ENCODE assay signal across 18 cellular contexts in genomic region chr20:30511322-30512030, GRCh38.
DNase-seq lines count a peak whose midpoint lies in the region; ATAC-seq and TF ChIP-seq lines count a peak whose summit lies in the region.
"Had no signal": no experiment of that assay in that cellular context is flagged by ENCODE, and none has a peak within 500 bp of the region (broad histone marks: within the 10 kb centered on the region; RNA-seq: fewer than 3 reads in every experiment).

No MANE protein-coding gene starts in this region.

- H3K36me3 Mint-ChIP-seq in natural killer cell treated with Interleukin-12 subunit alpha and Interleukin-12 subunit beta and Interleukin-15 and Interleukin-18, amount 100 ng/mL, for 72 hours: peaks cover 31% of the 10 kb centered on the region
- H3K36me3 Mint-ChIP-seq in natural killer cell: peaks cover 13% of the 10 kb centered on the region
- H3K36me3 Mint-ChIP-seq in stimulated activated effector memory CD8-positive, alpha-beta T cell treated with anti-CD3 and anti-CD28 coated beads, Interleukin-12 subunit alpha, Interleukin-12 subunit beta, amount 100 ng/mL, for 72 hours: no peaks in the 10 kb centered on the region
- H3K36me3 Mint-ChIP-seq: IgD-negative memory B cell had no signal

- no peaks in the 10 kb centered on the region for H3K27me3 ChIP-seq in iPS DF 6.9 (ENCODE audit: control insufficient read depth, insufficient read depth, low read length)
- peaks cover 9% of the 10 kb centered on the region for H3K27me3 ChIP-seq in WERI-Rb-1 (ENCODE audit: insufficient read depth, low read depth, severe bottlenecking)

- no CpG with 5 or more reads among the region's 39 CpGs for WGBS in iPS DF 6.9 (ENCODE audit: insufficient coverage, insufficient read length)

- H3K4me3 ChIP-seq in iPS DF 6.9 (ENCODE audit: low read length) (peak overlapping the region; percentile 5; the same call in 1 of the 2 replicates), WERI-Rb-1 (ENCODE audit: low read depth, low read length) (no peak overlapping the region)

- DNase-seq in natural killer cell treated with Interleukin-12 subunit alpha and Interleukin-12 subunit beta and Interleukin-15 and Interleukin-18, amount 100 ng/mL, for 72 hours (ENCODE audit: low spot score): no peak
- DNase-seq in natural killer cell (no peak), iPS DF 6.9 (ENCODE audit: low read depth, low spot score) (no peak), WERI-Rb-1 (no peak), 8988T (no peak)
- DNase-seq in stimulated activated effector memory CD8-positive, alpha-beta T cell treated with anti-CD3 and anti-CD28 coated beads, Interleukin-12 subunit alpha, Interleukin-12 subunit beta, amount 100 ng/mL, for 72 hours (ENCODE audit: low spot score in 2 of 2): no peak
- DNase-seq: ACHN; Caco-2; CD4-positive, alpha-beta T cell; DMS153; DMS79; GDM1; GOT3; H9 had no signal

- H3K4me1 ChIP-seq in iPS DF 6.9 (ENCODE audit: control insufficient read depth, insufficient read depth, low read length): no peaks in the 10 kb centered on the region
- H3K4me1 ChIP-seq: Caco-2 had no signal

- intact Hi-C loops in natural killer cell (cut with micrococcal nuclease): no loop called here

- H3K9me3 Mint-ChIP-seq in natural killer cell treated with Interleukin-12 subunit alpha and Interleukin-12 subunit beta and Interleukin-15 and Interleukin-18, amount 100 ng/mL, for 72 hours: peaks cover 13% of the 10 kb centered on the region
- H3K9me3 Mint-ChIP-seq in natural killer cell: peaks cover 21 to 25% of the 10 kb centered on the region in 2 donors
- peaks cover 26% of the 10 kb centered on the region for H3K9me3 Mint-ChIP-seq in stimulated activated effector memory CD8-positive, alpha-beta T cell treated with anti-CD3 and anti-CD28 coated beads, Interleukin-12 subunit alpha, Interleukin-12 subunit beta, amount 100 ng/mL, for 72 hours

- H3K27ac Mint-ChIP-seq in natural killer cell treated with Interleukin-12 subunit alpha and Interleukin-12 subunit beta and Interleukin-15 and Interleukin-18, amount 100 ng/mL, for 72 hours: no peak overlapping the region
- H3K27ac Mint-ChIP-seq in natural killer cell: no peak overlapping the region
- no peak overlapping the region for H3K27ac Mint-ChIP-seq in stimulated activated effector memory CD8-positive, alpha-beta T cell treated with anti-CD3 and anti-CD28 coated beads, Interleukin-12 subunit alpha, Interleukin-12 subunit beta, amount 100 ng/mL, for 72 hours
- H3K27ac Mint-ChIP-seq: CD4-positive, alpha-beta T cell; H9; IgD-negative memory B cell had no signal

- peak; percentile 48 to 56 for ATAC-seq in natural killer cell treated with Interleukin-12 subunit alpha and Interleukin-12 subunit beta and Interleukin-15 and Interleukin-18, amount 100 ng/mL, for 72 hours
- no peak for ATAC-seq in natural killer cell
- peak; percentile 13 for ATAC-seq in stimulated activated effector memory CD8-positive, alpha-beta T cell treated with anti-CD3 and anti-CD28 coated beads, Interleukin-12 subunit alpha, Interleukin-12 subunit beta, amount 100 ng/mL, for 72 hours
- ATAC-seq in GM19035 (IDR thresholded peaks at IDR 0.05; ENCODE audit: unreplicated experiment): no peak
- ATAC-seq: HepG2 had no signal

- no peaks in the 10 kb centered on the region for H3K27me3 Mint-ChIP-seq in natural killer cell treated with Interleukin-12 subunit alpha and Interleukin-12 subunit beta and Interleukin-15 and Interleukin-18, amount 100 ng/mL, for 72 hours
- H3K27me3 Mint-ChIP-seq in natural killer cell (ENCODE audit: low read depth in 2 of 2): no peaks in the 10 kb centered on the region
- H3K27me3 Mint-ChIP-seq: CD4-positive, alpha-beta T cell; IgD-negative memory B cell had no signal

- H3K4me1 Mint-ChIP-seq in natural killer cell treated with Interleukin-12 subunit alpha and Interleukin-12 subunit beta and Interleukin-15 and Interleukin-18, amount 100 ng/mL, for 72 hours (ENCODE audit: low read depth in 2 of 2): no peaks in the 10 kb centered on the region
- H3K4me1 Mint-ChIP-seq in natural killer cell: no peaks in the 10 kb centered on the region
- no peaks in the 10 kb centered on the region for H3K4me1 Mint-ChIP-seq in stimulated activated effector memory CD8-positive, alpha-beta T cell treated with anti-CD3 and anti-CD28 coated beads, Interleukin-12 subunit alpha, Interleukin-12 subunit beta, amount 100 ng/mL, for 72 hours
- H3K4me1 Mint-ChIP-seq: H9 had no signal

- H3K9me3 ChIP-seq in iPS DF 6.9 (ENCODE audit: control insufficient read depth, insufficient read depth, low read length): peaks cover 2% of the 10 kb centered on the region; the same call in 1 of the 2 replicates
- H3K9me3 ChIP-seq in WERI-Rb-1 (ENCODE audit: severe bottlenecking): no peaks in the 10 kb centered on the region

- H3K36me3 ChIP-seq in iPS DF 6.9 (ENCODE audit: control insufficient read depth, insufficient read depth, low read length) (no peaks in the 10 kb centered on the region; the same call in 1 of the 2 replicates), WERI-Rb-1 (no peaks in the 10 kb centered on the region)

- no peak overlapping the region for H3K4me3 Mint-ChIP-seq in natural killer cell treated with Interleukin-12 subunit alpha and Interleukin-12 subunit beta and Interleukin-15 and Interleukin-18, amount 100 ng/mL, for 72 hours
- no peak overlapping the region for H3K4me3 Mint-ChIP-seq in natural killer cell
- H3K4me3 Mint-ChIP-seq in stimulated activated effector memory CD8-positive, alpha-beta T cell treated with anti-CD3 and anti-CD28 coated beads, Interleukin-12 subunit alpha, Interleukin-12 subunit beta, amount 100 ng/mL, for 72 hours: no peak overlapping the region
- H3K4me3 Mint-ChIP-seq: CD4-positive, alpha-beta T cell; IgD-negative memory B cell had no signal

- H3K27ac ChIP-seq in iPS DF 6.9 (ENCODE audit: low read length) (no peak overlapping the region), WERI-Rb-1 (no peak overlapping the region)
- H3K27ac ChIP-seq: C4-2B had no signal

- TF ChIP-seq CTCF in natural killer cell (IDR thresholded peaks at IDR 0.05): no peak
- TF ChIP-seq CTCF in WERI-Rb-1 (IDR thresholded peaks at IDR 0.05; ENCODE audit: low read depth, low read length): no peak

Comparison
In these comparisons a context has a peak if more than half of its experiments do, and no peak if none do; other contexts are left out.
1. ATAC-seq: peak in natural killer cell treated with Interleukin-12 subunit alpha and Interleukin-12 subunit beta and Interleukin-15 and Interleukin-18, amount 100 ng/mL, for 72 hours (2 of 2) and stimulated activated effector memory CD8-positive, alpha-beta T cell treated with anti-CD3 and anti-CD28 coated beads, Interleukin-12 subunit alpha, Interleukin-12 subunit beta, amount 100 ng/mL, for 72 hours (single experiment); none in natural killer cell (0 of 3) and GM19035 (single experiment).